Comparison of ENCODE assay signal across 8 cellular contexts in the genomic region with DNA sequence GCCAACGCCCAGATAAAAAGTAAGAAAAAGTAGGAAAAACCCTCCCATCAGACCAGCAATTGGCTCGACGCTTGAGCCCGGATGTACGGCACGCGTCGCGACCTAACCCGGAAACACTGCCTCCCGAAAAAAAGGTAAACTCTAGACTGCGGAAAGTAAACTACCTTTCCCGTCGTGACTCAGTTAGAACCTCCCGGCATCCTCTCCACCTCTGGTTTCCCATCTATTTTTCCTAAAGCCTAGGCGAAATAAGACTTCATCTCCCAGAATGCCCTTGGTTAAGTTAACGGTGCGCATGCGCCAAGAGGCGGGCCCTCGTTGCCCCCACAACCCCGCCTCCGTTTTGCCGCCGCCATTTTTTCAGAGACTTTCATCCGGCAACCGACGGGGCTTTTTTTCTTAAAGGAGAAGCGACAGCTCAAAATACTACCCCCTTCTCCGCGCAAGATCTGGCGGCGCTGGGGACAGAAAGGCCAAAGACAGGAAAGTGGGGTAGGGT. TPM values are rescaled to one million over a fixed set of nuclear protein-coding genes. Genes with fewer than 3 reads are reported as not detected.
DNase-seq lines count a peak whose midpoint lies in the region; ATAC-seq, FAIRE-seq and TF ChIP-seq lines count a peak whose summit lies in the region.

No MANE protein-coding gene starts in this region.

- peak overlapping the region; percentile 70 for H2AFZ ChIP-seq in astrocyte (ENCODE audit: low read depth, low read length)

- POLR2A ChIA-PET in A673 (lab: Charles Lee; ENCODE audit: low non-redundant PET): no interaction called here

- H3K27ac ChIP-seq in A673 (ENCODE audit: low read depth, low read length, poor library complexity, severe bottlenecking) (peak overlapping the region; percentile 100), astrocyte (ENCODE audit: low read depth, low read length) (peak overlapping the region; percentile 100), right atrium auricular region (peak overlapping the region; percentile 100)

- no TSS peak for BruUV-seq in A673 (replicated peaks; lab: Mats Ljungman, UMichigan)

- peak overlapping the region; percentile 90 for H3K4me3 Mint-ChIP-seq in T-helper 2 cell treated with Interferon-gamma antibody and Interleukin-4, amounts not matched to agents 5 μg/mL and 100 μg/mL, for 36 hours
- peak overlapping the region; percentile 98 for H3K4me3 Mint-ChIP-seq in astrocyte (ENCODE audit: unreplicated experiment)
- peak overlapping the region; percentile 99 for H3K4me3 Mint-ChIP-seq in progenitor cell of endocrine pancreas (ENCODE audit: low read depth)

- peak; percentile 27 for ATAC-seq in GM21526 (IDR thresholded peaks at IDR 0.05; ENCODE audit: low FRiP score, unreplicated experiment)

- intact Hi-C loops in A673 (cut with micrococcal nuclease; ENCODE audit: unreplicated experiment): loop anchor here (5.0 to 10.0 kb wide), 5 partner anchors 209 to 1253 kb away; partner anchors contain the start of genes TNKS1BP1 and YPEL4

- CTCF ChIA-PET in A673 (lab: Charles Lee): no interaction called here

- peak; percentile 96 for FAIRE-seq in astrocyte (lab: Jason Lieb, UNC)

- peaks cover 43% of the 10 kb centered on the region for H3K4me1 Mint-ChIP-seq in T-helper 2 cell treated with Interferon-gamma antibody and Interleukin-4, amounts not matched to agents 5 μg/mL and 100 μg/mL, for 36 hours (ENCODE audit: low read depth)
- peaks cover 42% of the 10 kb centered on the region for H3K4me1 Mint-ChIP-seq in astrocyte (ENCODE audit: low read depth, unreplicated experiment)
- H3K4me1 Mint-ChIP-seq in progenitor cell of endocrine pancreas (ENCODE audit: low read depth): peaks cover 31% of the 10 kb centered on the region

- H3K4me1 ChIP-seq in A673 (ENCODE audit: insufficient read depth, low read length, poor library complexity, severe bottlenecking) (peaks cover 28% of the 10 kb centered on the region), astrocyte (ENCODE audit: insufficient read depth, low read length) (peaks cover 36% of the 10 kb centered on the region), right atrium auricular region (peaks cover 0 to 64% of the 10 kb centered on the region in 2 donors)

- H3K4me3 ChIP-seq in A673 (ENCODE audit: low read depth, low read length, poor library complexity, severe bottlenecking) (peak overlapping the region; percentile 67), astrocyte (ENCODE audit: insufficient read depth, low read depth, low read length) (peak overlapping the region; percentile 88), right atrium auricular region (peak overlapping the region; percentile 87 to 100)

- H3K27me3 Mint-ChIP-seq in T-helper 2 cell treated with Interferon-gamma antibody and Interleukin-4, amounts not matched to agents 5 μg/mL and 100 μg/mL, for 36 hours (ENCODE audit: low read depth): no peaks in the 10 kb centered on the region
- H3K27me3 Mint-ChIP-seq in astrocyte (ENCODE audit: low read depth, unreplicated experiment): no peaks in the 10 kb centered on the region
- H3K27me3 Mint-ChIP-seq in progenitor cell of endocrine pancreas: no peaks in the 10 kb centered on the region

- no peaks in the 10 kb centered on the region for H3K27me3 ChIP-seq in A673 (replicated peaks; ENCODE audit: insufficient read depth, low read depth, low read length, poor library complexity)
- H3K27me3 ChIP-seq in astrocyte (ENCODE audit: insufficient read depth, low read length): no peaks in the 10 kb centered on the region
- no peaks in the 10 kb centered on the region for H3K27me3 ChIP-seq in right atrium auricular region

- H3K36me3 ChIP-seq in A673 (ENCODE audit: insufficient read depth, low read length, poor library complexity, severe bottlenecking) (peaks cover 4% of the 10 kb centered on the region), astrocyte (ENCODE audit: insufficient read depth, low read length) (peaks cover 4% of the 10 kb centered on the region), right atrium auricular region (no peaks in the 10 kb centered on the region)

- no peak for TF ChIP-seq CTCF in A673 (conservative IDR thresholded peaks at IDR 0.05; ENCODE audit: low read depth, low read length)
- no peak for TF ChIP-seq CTCF in astrocyte (IDR thresholded peaks at IDR 0.05; ENCODE audit: insufficient read depth, low read depth, low read length)
- no peak for TF ChIP-seq CTCF in right atrium auricular region (IDR thresholded peaks at IDR 0.05)
- no peak for TF ChIP-seq CTCF in progenitor cell of endocrine pancreas (IDR thresholded peaks at IDR 0.05; ENCODE audit: unreplicated experiment)

- no peaks in the 10 kb centered on the region for H3K9me3 Mint-ChIP-seq in T-helper 2 cell treated with Interferon-gamma antibody and Interleukin-4, amounts not matched to agents 5 μg/mL and 100 μg/mL, for 36 hours
- H3K9me3 Mint-ChIP-seq in astrocyte (ENCODE audit: unreplicated experiment): no peaks in the 10 kb centered on the region
- no peaks in the 10 kb centered on the region for H3K9me3 Mint-ChIP-seq in progenitor cell of endocrine pancreas (ENCODE audit: low read depth)

- peaks cover 27% of the 10 kb centered on the region for H4K20me1 ChIP-seq in astrocyte (ENCODE audit: insufficient read depth, low read length)

- DNase-seq in A673 (ENCODE audit: low spot score): peak; percentile 99
- DNase-seq in NCI-H187 treated with DMSO at 0.1 percent for 48 hours (lab: John Stamatoyannopoulos, UW): peak; percentile 97
- DNase-seq in T-helper 2 cell treated with Interferon-gamma antibody and Interleukin-4, amounts not matched to agents 5 μg/mL and 100 μg/mL, for 36 hours (ENCODE audit: low spot score): peak; percentile 91
- peak; percentile 97 for DNase-seq in astrocyte (ENCODE audit: low read depth)
- peak; percentile 97 for DNase-seq in right atrium auricular region (ENCODE audit: low spot score)
- DNase-seq in progenitor cell of endocrine pancreas (ENCODE audit: low spot score, unreplicated experiment): peak; percentile 84
- peak; percentile 97 for DNase-seq in ureter (ENCODE audit: low spot score)

- peak overlapping the region; percentile 100 for H3K27ac Mint-ChIP-seq in T-helper 2 cell treated with Interferon-gamma antibody and Interleukin-4, amounts not matched to agents 5 μg/mL and 100 μg/mL, for 36 hours
- H3K27ac Mint-ChIP-seq in astrocyte (ENCODE audit: unreplicated experiment) (peak overlapping the region; percentile 100), progenitor cell of endocrine pancreas (peak overlapping the region; percentile 100)

- H3K9ac ChIP-seq in astrocyte (ENCODE audit: low read length): peak overlapping the region; percentile 100

- H3K36me3 Mint-ChIP-seq in T-helper 2 cell treated with Interferon-gamma antibody and Interleukin-4, amounts not matched to agents 5 μg/mL and 100 μg/mL, for 36 hours (ENCODE audit: low read depth): peaks cover 30% of the 10 kb centered on the region
- H3K36me3 Mint-ChIP-seq in astrocyte (ENCODE audit: low read depth, unreplicated experiment) (no peaks in the 10 kb centered on the region), progenitor cell of endocrine pancreas (ENCODE audit: insufficient read depth) (no peaks in the 10 kb centered on the region)

- no peaks in the 10 kb centered on the region for H3K9me3 ChIP-seq in A673 (ENCODE audit: low read depth, low read length, poor library complexity, severe bottlenecking)
- no peaks in the 10 kb centered on the region for H3K9me3 ChIP-seq in astrocyte (ENCODE audit: insufficient read depth, low read depth, low read length)
- H3K9me3 ChIP-seq in right atrium auricular region: no peaks in the 10 kb centered on the region

- peak overlapping the region; percentile 91 for H3K4me2 ChIP-seq in astrocyte (ENCODE audit: low read length)

- H3K79me2 ChIP-seq in astrocyte (ENCODE audit: insufficient read depth, low read length): peaks cover 44% of the 10 kb centered on the region

RNA-seq across cellular contexts. Expression of gene ZFP91, which starts 0.7 kb away (rescaled TPM):
- total RNA-seq in A673 (2021) (73.2 and 74.3 TPM in 2 replicates), astrocyte (38.1 and 40.1 TPM in 2 replicates), right atrium auricular region (10 to 100 TPM; 50.5 to 52.4 TPM), progenitor cell of endocrine pancreas (48.3 and 51.2 TPM in 2 replicates), ureter (48.6 TPM)

RNA-seq across cellular contexts. Expression of gene LPXN, which starts 2.5 kb away (rescaled TPM):
- 3.3 and 3.8 TPM in 2 replicates for total RNA-seq in A673 (2021)
- total RNA-seq in astrocyte: 3.6 and 3.7 TPM in 2 replicates
- total RNA-seq in right atrium auricular region: 1 to 10 TPM; 2.8 to 5.5 TPM
- 6.5 and 6.6 TPM in 2 replicates for total RNA-seq in progenitor cell of endocrine pancreas
- 14.7 TPM for total RNA-seq in ureter

RNA-seq across cellular contexts. Expression of gene CNTF, which starts 44.3 kb away (rescaled TPM):
- total RNA-seq in A673 (2021): 5.1 and 5.5 TPM in 2 replicates
- total RNA-seq in astrocyte: 1.4 and 1.7 TPM in 2 replicates
- total RNA-seq in right atrium auricular region: 1 to 10 TPM in 1 of 2 donors, under 1 TPM in 1; 0.30 to 1.6 TPM
- total RNA-seq in progenitor cell of endocrine pancreas: 3.9 and 4.3 TPM in 2 replicates
- total RNA-seq in ureter: 1.8 TPM

Comparison
In these comparisons a context has a peak if more than half of its experiments do, and no peak if none do; other contexts are left out.
1. Peak in every context shown above with its lines: DNase-seq, ATAC-seq, H3K4me3 ChIP-seq and H3K27ac ChIP-seq.